1 cellular context compared by ENCODE assay signal in the genomic region with DNA sequence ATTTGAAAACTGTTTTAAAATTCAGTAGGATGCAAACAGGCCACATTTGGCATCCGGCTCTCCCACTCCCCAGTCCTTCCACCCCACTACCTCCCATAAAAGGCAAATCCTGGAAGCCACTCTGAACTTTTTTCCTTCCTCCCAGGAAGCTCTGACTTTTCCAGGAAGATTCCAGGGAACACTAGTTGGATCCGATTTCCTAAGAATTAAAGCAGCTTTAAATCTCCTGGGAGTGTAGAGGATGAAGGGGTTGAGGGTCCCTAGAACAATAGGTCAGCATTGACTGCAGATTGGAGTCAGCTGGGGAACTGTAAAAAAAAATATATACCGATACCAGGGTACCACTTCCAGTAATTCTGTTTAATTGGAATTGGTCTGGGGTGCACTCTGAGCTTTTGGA.
TF ChIP-seq lines count a peak whose summit lies in the region.

No MANE protein-coding gene starts in this region.

TF ChIP-seq in WTC11, 78 proteins besides CTCF, POLR2A, EP300 and RAD21 (continued from another document):
- TF ChIP-seq, protein P1, sequence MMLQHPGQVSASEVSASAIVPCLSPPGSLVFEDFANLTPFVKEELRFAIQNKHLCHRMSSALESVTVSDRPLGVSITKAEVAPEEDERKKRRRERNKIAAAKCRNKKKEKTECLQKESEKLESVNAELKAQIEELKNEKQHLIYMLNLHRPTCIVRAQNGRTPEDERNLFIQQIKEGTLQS (CRISPR knock-in tag; conservative IDR thresholded peaks at IDR 0.05), result no peak
- no peak for TF ChIP-seq ZNF121 (CRISPR knock-in tag; IDR thresholded peaks at IDR 0.05)
- TF ChIP-seq KAT7 (CRISPR knock-in tag; IDR thresholded peaks at IDR 0.05; ENCODE audit: borderline replicate concordance), result no peak
- no peak for TF ChIP-seq ATF2 (CRISPR knock-in tag; IDR thresholded peaks at IDR 0.05; ENCODE audit: borderline replicate concordance, low read depth)
- TF ChIP-seq, protein P2, sequence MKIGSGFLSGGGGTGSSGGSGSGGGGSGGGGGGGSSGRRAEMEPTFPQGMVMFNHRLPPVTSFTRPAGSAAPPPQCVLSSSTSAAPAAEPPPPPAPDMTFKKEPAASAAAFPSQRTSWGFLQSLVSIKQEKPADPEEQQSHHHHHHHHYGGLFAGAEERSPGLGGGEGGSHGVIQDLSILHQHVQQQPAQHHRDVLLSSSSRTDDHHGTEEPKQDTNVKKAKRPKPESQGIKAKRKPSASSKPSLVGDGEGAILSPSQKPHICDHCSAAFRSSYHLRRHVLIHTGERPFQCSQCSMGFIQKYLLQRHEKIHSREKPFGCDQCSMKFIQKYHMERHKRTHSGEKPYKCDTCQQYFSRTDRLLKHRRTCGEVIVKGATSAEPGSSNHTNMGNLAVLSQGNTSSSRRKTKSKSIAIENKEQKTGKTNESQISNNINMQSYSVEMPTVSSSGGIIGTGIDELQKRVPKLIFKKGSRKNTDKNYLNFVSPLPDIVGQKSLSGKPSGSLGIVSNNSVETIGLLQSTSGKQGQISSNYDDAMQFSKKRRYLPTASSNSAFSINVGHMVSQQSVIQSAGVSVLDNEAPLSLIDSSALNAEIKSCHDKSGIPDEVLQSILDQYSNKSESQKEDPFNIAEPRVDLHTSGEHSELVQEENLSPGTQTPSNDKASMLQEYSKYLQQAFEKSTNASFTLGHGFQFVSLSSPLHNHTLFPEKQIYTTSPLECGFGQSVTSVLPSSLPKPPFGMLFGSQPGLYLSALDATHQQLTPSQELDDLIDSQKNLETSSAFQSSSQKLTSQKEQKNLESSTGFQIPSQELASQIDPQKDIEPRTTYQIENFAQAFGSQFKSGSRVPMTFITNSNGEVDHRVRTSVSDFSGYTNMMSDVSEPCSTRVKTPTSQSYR (CRISPR knock-in tag; IDR thresholded peaks at IDR 0.05), result no peak
